Comparison of ENCODE assay signal across 15 cellular contexts in genomic region chr2:225667465-225667864, GRCh38.
DNase-seq lines count a peak whose midpoint lies in the region; ATAC-seq, FAIRE-seq and TF ChIP-seq lines count a peak whose summit lies in the region.
"Had no signal": no experiment of that assay in that cellular context is flagged by ENCODE, and none has a peak within 500 bp of the region (broad histone marks: within the 10 kb centered on the region; RNA-seq: fewer than 3 reads in every experiment).

No MANE protein-coding gene starts in this region.

- H3K27ac Mint-ChIP-seq in activated T-cell treated with anti-CD3 and anti-CD28 coated beads, Interleukin-2, amount 50 U/mL, for 72 hours = no peak overlapping the region
- H3K27ac Mint-ChIP-seq: CD8-positive, alpha-beta memory T cell; IgD-negative memory B cell had no signal

- no peak overlapping the region for H2BK20ac ChIP-seq in H1 (ENCODE audit: low read length)

- no peak overlapping the region for H3K14ac ChIP-seq in H1 (ENCODE audit: insufficient read length)

- TF ChIP-seq CTCF in H1 (IDR thresholded peaks at IDR 0.05; ENCODE audit: control extremely low read depth in 1 of 3, insufficient read depth in 1 of 3, low read depth in 1 of 3, low read length in 3 of 3) (no peak), BE2C (IDR thresholded peaks at IDR 0.05; ENCODE audit: low read depth, low read length) (no peak)

- H3K4me1 ChIP-seq in HUES64 (ENCODE audit: insufficient read depth, low read length) (peaks cover 24% of the 10 kb centered on the region), H1 (replicated peaks in 1 of 4; ENCODE audit: control insufficient read depth in 3 of 4, insufficient read depth in 4 of 4, low read length in 3 of 4) (peaks cover 0 to 5% (median 1%) of the 10 kb centered on the region in 4 experiments; a peak in 2 of 7 replicates), mesendoderm (ENCODE audit: control insufficient read depth, low read depth, low read length) (no peaks in the 10 kb centered on the region), BE2C (no peaks in the 10 kb centered on the region)
- H3K4me1 ChIP-seq: BLaER1, Caco-2 had no signal

- ATAC-seq in GM19467 (IDR thresholded peaks at IDR 0.05; ENCODE audit: unreplicated experiment) = no peak
- no peak for ATAC-seq in activated T-cell treated with anti-CD3 and anti-CD28 coated beads, Interleukin-2, amount 50 U/mL, for 72 hours (replicated peaks in 1 of 2)

- no peak for TF ChIP-seq POLR2A in H1 (IDR thresholded peaks at IDR 0.05; ENCODE audit: control extremely low read depth in 1 of 2, low read depth in 2 of 2, low read length in 2 of 2)

- no peak overlapping the region for H4K91ac ChIP-seq in H1 (replicated peaks; ENCODE audit: insufficient read length, low read length)

- no peak for FAIRE-seq in H1 (lab: Jason Lieb, UNC)
- FAIRE-seq: A204.1 had no signal

- H4K8ac ChIP-seq in H1 (ENCODE audit: extremely low read depth, insufficient read depth, low read length) (no peak overlapping the region), mesendoderm (ENCODE audit: low read depth, low read length) (no peak overlapping the region)

- H3K4me3 Mint-ChIP-seq in activated T-cell treated with anti-CD3 and anti-CD28 coated beads, Interleukin-2, amount 50 U/mL, for 72 hours = no peak overlapping the region
- H3K4me3 Mint-ChIP-seq: CD8-positive, alpha-beta memory T cell; IgD-negative memory B cell had no signal

- POLR2A ChIA-PET in H1 (lab: Charles Lee; ENCODE audit: partially characterized antibody) = no interaction called here

- H2AK5ac ChIP-seq in H1 (ENCODE audit: low read depth, low read length) (no peak overlapping the region), mesendoderm (ENCODE audit: low read length) (no peak overlapping the region)

- no peak overlapping the region for H2AFZ ChIP-seq in H1 (ENCODE audit: low read length)

- CTCF ChIA-PET in H1 (lab: Charles Lee; ENCODE audit: partially characterized antibody) = interaction anchor here (0.6 to 1.4 kb wide), 4 partner anchors 10 to 1364 kb away, joined by 3 to 5 read pairs (median 3); no protein-coding TSS in a partner anchor

- TF ChIP-seq EP300 in H1 (IDR thresholded peaks at IDR 0.05; ENCODE audit: borderline replicate concordance in 1 of 2, low read depth in 2 of 2, low read length in 2 of 2) = no peak

- H3K27me3 ChIP-seq in HUES64 (ENCODE audit: insufficient read depth, low read length) (no peaks in the 10 kb centered on the region), H1 (replicated peaks in 1 of 4; ENCODE audit: control insufficient read depth in 3 of 4, extremely low read depth in 1 of 4, insufficient read depth in 3 of 4, low read length in 3 of 4) (no peaks in the 10 kb centered on the region), mesendoderm (ENCODE audit: insufficient read depth, low read length, poor library complexity) (no peaks in the 10 kb centered on the region), BE2C (0 out of 2 replicates have a peak, but pooled peaks cover under 1% of the 10 kb centered on the region)
- H3K27me3 ChIP-seq: BLaER1 had no signal

- no peak overlapping the region for H3K9ac ChIP-seq in HUES64 (ENCODE audit: low read depth, low read length)
- H3K9ac ChIP-seq in H1 (replicated peaks in 1 of 4; ENCODE audit: extremely low read depth in 1 of 4, low read depth in 3 of 4, low read length in 3 of 4) = no peak overlapping the region
- no peak overlapping the region for H3K9ac ChIP-seq in mesendoderm (ENCODE audit: low read length)
- H3K9ac ChIP-seq: BLaER1 had no signal

- H3K56ac ChIP-seq in H1 (replicated peaks; ENCODE audit: insufficient read length, low read depth, low read length) = no peak overlapping the region
- H3K56ac ChIP-seq in mesendoderm (ENCODE audit: low read length) = no peak overlapping the region

- no peak overlapping the region for H3K4me3 ChIP-seq in HUES64 (ENCODE audit: low read length)
- no peak overlapping the region for H3K4me3 ChIP-seq in H1 (ENCODE audit: extremely low read depth in 1 of 4, insufficient read depth in 2 of 4, low read depth in 3 of 4, low read length in 4 of 4)
- H3K4me3 ChIP-seq in mesendoderm (ENCODE audit: low read length) = no peak overlapping the region
- no peak overlapping the region for H3K4me3 ChIP-seq in BE2C (ENCODE audit: low read depth, low read length)
- H3K4me3 ChIP-seq: BLaER1 had no signal

- H2BK12ac ChIP-seq in H1 (ENCODE audit: low read depth, low read length) = no peak overlapping the region

- no peak overlapping the region for H3K4ac ChIP-seq in H1 (replicated peaks; ENCODE audit: insufficient read length, low read depth, low read length)
- no peak overlapping the region for H3K4ac ChIP-seq in mesendoderm (ENCODE audit: low read depth, low read length)

- H3K27ac ChIP-seq in HUES64 (ENCODE audit: low read depth, low read length) = peak overlapping the region; percentile 34; the same call in 1 of the 2 replicates
- no peak overlapping the region for H3K27ac ChIP-seq in H1 (ENCODE audit: low read depth, low read length)
- H3K27ac ChIP-seq in mesendoderm (ENCODE audit: low read depth, low read length) = no peak overlapping the region
- H3K27ac ChIP-seq: BLaER1 had no signal

- TF ChIP-seq RAD21 in H1 (IDR thresholded peaks at IDR 0.05 in 1 of 2, conservative IDR thresholded peaks at IDR 0.05 in 1 of 2; ENCODE audit: low read depth in 2 of 2, low read length in 2 of 2) = no peak

- no peaks in the 10 kb centered on the region for H3K23me2 ChIP-seq in H1 (ENCODE audit: low read depth, low read length)

- no peaks in the 10 kb centered on the region for H4K20me1 ChIP-seq in H1 (replicated peaks in 1 of 2; ENCODE audit: control insufficient read depth in 1 of 2, insufficient read depth in 2 of 2, low read length in 2 of 2)
- H4K20me1 ChIP-seq: BLaER1 had no signal

- H3K9me3 Mint-ChIP-seq in activated T-cell treated with anti-CD3 and anti-CD28 coated beads, Interleukin-2, amount 50 U/mL, for 72 hours = no peaks in the 10 kb centered on the region
- H3K9me3 Mint-ChIP-seq: CD8-positive, alpha-beta memory T cell; IgD-negative memory B cell had no signal

- H3K4me1 Mint-ChIP-seq in activated T-cell treated with anti-CD3 and anti-CD28 coated beads, Interleukin-2, amount 50 U/mL, for 72 hours (ENCODE audit: low read depth) = no peaks in the 10 kb centered on the region
- H3K4me1 Mint-ChIP-seq: CD8-positive, alpha-beta memory T cell had no signal

- H2BK15ac ChIP-seq in H1 (ENCODE audit: low read length) = no peak overlapping the region
- no peak overlapping the region for H2BK15ac ChIP-seq in mesendoderm (replicated peaks; ENCODE audit: low read depth)

- H3K9me3 ChIP-seq in HUES64 (ENCODE audit: insufficient read depth, low read depth, low read length) = no peaks in the 10 kb centered on the region
- no peaks in the 10 kb centered on the region for H3K9me3 ChIP-seq in H1 (ENCODE audit: insufficient read depth in 2 of 2, low read depth in 1 of 2, low read length in 1 of 2)
- no peaks in the 10 kb centered on the region for H3K9me3 ChIP-seq in BE2C
- H3K9me3 ChIP-seq: BLaER1, Caco-2 had no signal

- H3K18ac ChIP-seq in H1 (ENCODE audit: extremely low read depth, low read length) (no peak overlapping the region), mesendoderm (ENCODE audit: low read length) (no peak overlapping the region)

- DNase-seq in EL (peak; percentile 27), H1 (ENCODE audit: low read depth in 1 of 2, low spot score in 2 of 2) (no peak), mesendoderm (peak; percentile 90), BE2C (no peak), AG20443 (ENCODE audit: low spot score) (no peak)
- DNase-seq in activated T-cell treated with anti-CD3 and anti-CD28 coated beads, Interleukin-2, amount 50 U/mL, for 72 hours = no peak
- DNase-seq: Caco-2; CD8-positive, alpha-beta memory T cell; DND-41; KG1 had no signal

- no peak overlapping the region for H3K4me2 ChIP-seq in H1 (ENCODE audit: insufficient read depth in 1 of 2, low read depth in 2 of 2, low read length in 2 of 2)
- no peak overlapping the region for H3K4me2 ChIP-seq in mesendoderm (ENCODE audit: low read length)
- H3K4me2 ChIP-seq: BLaER1 had no signal

- 20% methylated on average over 1 of the region's 2 CpGs for WGBS in HUES64
- 42% methylated on average over 2 of the region's 2 CpGs; no CpG with 5 or more reads in 1 of the 2 experiments for WGBS in H1 (ENCODE audit: extremely low coverage in 1 of 2, insufficient coverage in 1 of 2, insufficient read length in 1 of 2, insufficient replicate concordance in 2 of 2, low coverage in 1 of 2, low lambda C conversion rate in 2 of 2, missing lambda C conversion rate in 1 of 2), 2 experiments
- no CpG with 5 or more reads among the region's 2 CpGs for WGBS in mesendoderm (ENCODE audit: extremely low coverage, insufficient coverage, low lambda C conversion rate)

- H2BK120ac ChIP-seq in H1 (replicated peaks; ENCODE audit: low read depth, low read length) = no peak overlapping the region
- H2BK120ac ChIP-seq in mesendoderm (ENCODE audit: low read depth, low read length) = no peak overlapping the region

- H3K79me1 ChIP-seq in H1 (ENCODE audit: low read depth, low read length) = no peaks in the 10 kb centered on the region
- H3K79me1 ChIP-seq in mesendoderm (ENCODE audit: low read length) = no peaks in the 10 kb centered on the region

- H4K5ac ChIP-seq in H1 (ENCODE audit: insufficient read length, low read depth, low read length) = no peak overlapping the region
- no peak overlapping the region for H4K5ac ChIP-seq in mesendoderm (ENCODE audit: low read length)

- no peak overlapping the region for H3K23ac ChIP-seq in H1 (ENCODE audit: insufficient read length)
- H3K23ac ChIP-seq in mesendoderm (ENCODE audit: low read length) = no peak overlapping the region

- H3K27me3 Mint-ChIP-seq in activated T-cell treated with anti-CD3 and anti-CD28 coated beads, Interleukin-2, amount 50 U/mL, for 72 hours (ENCODE audit: low read depth) = peaks cover 10% of the 10 kb centered on the region

- H2BK5ac ChIP-seq in H1 (ENCODE audit: low read depth, low read length) (no peak overlapping the region), mesendoderm (ENCODE audit: low read length) (no peak overlapping the region)

- no peaks in the 10 kb centered on the region for H3K36me3 ChIP-seq in HUES64 (ENCODE audit: insufficient read depth, low read length)
- H3K36me3 ChIP-seq in H1 (ENCODE audit: control insufficient read depth in 2 of 4, insufficient read depth in 4 of 4, low read length in 3 of 4) = no peaks in the 10 kb centered on the region; a peak in 1 of 8 replicates
- H3K36me3 ChIP-seq in mesendoderm (ENCODE audit: control insufficient read depth, insufficient read depth, low read length) = no peaks in the 10 kb centered on the region
- no peaks in the 10 kb centered on the region for H3K36me3 ChIP-seq in BE2C
- H3K36me3 ChIP-seq: BLaER1 had no signal

- no peaks in the 10 kb centered on the region for H3K79me2 ChIP-seq in H1 (ENCODE audit: control insufficient read depth in 1 of 2, insufficient read depth in 2 of 2, low read length in 2 of 2)
- no peaks in the 10 kb centered on the region for H3K79me2 ChIP-seq in mesendoderm (ENCODE audit: control insufficient read depth, insufficient read depth, low read length)

- H3K36me3 Mint-ChIP-seq in activated T-cell treated with anti-CD3 and anti-CD28 coated beads, Interleukin-2, amount 50 U/mL, for 72 hours (ENCODE audit: insufficient read depth in 2 of 2) = no peaks in the 10 kb centered on the region
- H3K36me3 Mint-ChIP-seq: CD8-positive, alpha-beta memory T cell; IgD-negative memory B cell had no signal

TF ChIP-seq in H1, 55 proteins besides CTCF, POLR2A, EP300 and RAD21 (continues in another document):
- no peak for TF ChIP-seq TAF1 (IDR thresholded peaks at IDR 0.05; ENCODE audit: low read depth, low read length)
- TF ChIP-seq KDM4A (IDR thresholded peaks at IDR 0.05; ENCODE audit: low read depth, low read length, severe bottlenecking) = no peak

Comparison
In these comparisons a context has a peak if more than half of its experiments do, and no peak if none do; other contexts are left out.
1. DNase-seq: peak in EL (single experiment) and mesendoderm (single experiment); none in H1 (0 of 2), BE2C (single experiment), AG20443 (single experiment) and activated T-cell treated with anti-CD3 and anti-CD28 coated beads, Interleukin-2, amount 50 U/mL, for 72 hours (0 of 2).